ENCODE assay signal across 8 cellular contexts in the genomic region with DNA sequence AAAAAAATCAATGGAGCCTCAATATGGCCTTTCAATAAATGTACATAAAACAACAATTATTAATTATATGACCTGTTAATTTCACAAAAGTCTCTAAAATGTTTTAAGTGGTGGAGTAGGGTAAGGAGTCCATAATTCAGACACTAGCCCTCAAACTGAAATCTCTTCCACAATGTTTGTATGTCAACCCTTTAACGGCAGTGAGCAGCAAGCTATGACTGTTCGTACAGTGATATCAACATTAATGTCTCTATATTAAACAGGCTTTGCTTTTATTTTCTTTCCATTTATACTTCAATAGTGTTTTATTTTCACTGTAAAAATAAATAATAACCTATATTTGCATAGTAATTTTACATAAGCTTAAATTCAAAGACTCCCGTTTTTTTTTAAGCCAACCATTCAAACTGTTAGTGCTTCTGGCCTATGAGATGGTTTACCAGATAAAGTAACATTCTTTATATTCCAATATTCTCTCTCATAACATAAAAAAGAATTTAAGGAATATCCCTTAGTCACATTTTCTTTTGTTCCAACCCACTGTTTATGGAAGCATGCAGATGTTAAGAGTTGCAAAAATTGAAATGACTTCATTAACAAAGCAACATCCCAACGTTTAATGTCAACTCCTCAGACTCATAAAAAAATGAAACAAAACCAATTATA. TPM values are rescaled to one million over a fixed set of nuclear protein-coding genes. Genes with fewer than 3 reads are reported as not detected.
DNase-seq lines count a peak whose midpoint lies in the region; ATAC-seq, FAIRE-seq and TF ChIP-seq lines count a peak whose summit lies in the region.

No MANE protein-coding gene starts in this region.

- H2AFZ ChIP-seq in mesenchymal stem cell (ENCODE audit: low read depth, low read length) = no peak overlapping the region

- no peak overlapping the region for H3K4ac ChIP-seq in mesenchymal stem cell (ENCODE audit: low read depth in 1 of 2, low read length in 2 of 2)

- no peak for ATAC-seq in A549
- ATAC-seq in GM18520 (IDR thresholded peaks at IDR 0.05; ENCODE audit: unreplicated experiment) = no peak
- no peak for ATAC-seq in GM18505 (IDR thresholded peaks at IDR 0.05; ENCODE audit: unreplicated experiment)
- ATAC-seq in HG02870 (IDR thresholded peaks at IDR 0.05; ENCODE audit: unreplicated experiment) = no peak

- H3K18ac ChIP-seq in mesenchymal stem cell (ENCODE audit: low read depth in 1 of 2, low read length in 2 of 2) = no peak overlapping the region

- TSS peak; percentile 26 for BruUV-seq in MCF 10A (replicated peaks; lab: Mats Ljungman, UMichigan)

- H2BK5ac ChIP-seq in mesenchymal stem cell (ENCODE audit: low read depth, low read length, poor library complexity, severe bottlenecking) = no peak overlapping the region

- H3K4me1 ChIP-seq in A549 (peaks cover 30% of the 10 kb centered on the region), mesenchymal stem cell (ENCODE audit: control insufficient read depth, insufficient read depth, low read depth, low read length) (peaks cover 3% of the 10 kb centered on the region)

- H3K36me3 ChIP-seq in mesenchymal stem cell (ENCODE audit: control insufficient read depth in 1 of 2, insufficient read depth in 2 of 2, low read depth in 1 of 2, low read length in 2 of 2) = peaks cover 0 to 8% of the 10 kb centered on the region in 2 experiments

- no peak overlapping the region for H3K23ac ChIP-seq in mesenchymal stem cell (ENCODE audit: low read length in 2 of 2)

- H2BK12ac ChIP-seq in mesenchymal stem cell (ENCODE audit: low read length in 2 of 2) = no peak overlapping the region

- no peak overlapping the region for H4K8ac ChIP-seq in mesenchymal stem cell (ENCODE audit: low read length)

- no peaks in the 10 kb centered on the region for H3K9me3 Mint-ChIP-seq in MCF 10A (ENCODE audit: unreplicated experiment)

- H3K27ac Mint-ChIP-seq in MCF 10A (ENCODE audit: low read depth, unreplicated experiment) = peak overlapping the region; percentile 98

- POLR2A ChIA-PET in A549 (lab: Yijun Ruan, JAX) = interaction anchor here (3.1 kb wide), 1 partner anchor 178 kb away, joined by 27 read pairs; no protein-coding TSS in a partner anchor
- POLR2A ChIA-PET in MCF 10A (lab: Yijun Ruan, JAX) = interaction anchor here (0.6 to 6.2 kb wide), 29 partner anchors 8 to 362 kb away, joined by 3 to 171 read pairs (median 5); partner anchors contain the start of genes CFAP54 and LTA4H

- H3K4me2 ChIP-seq in A549 (peak overlapping the region; percentile 80), mesenchymal stem cell (ENCODE audit: low read length, poor library complexity, severe bottlenecking) (no peak overlapping the region)

- H3K9ac ChIP-seq in mesenchymal stem cell (ENCODE audit: low read length) = peak overlapping the region; percentile 95

- no peak overlapping the region for H2BK15ac ChIP-seq in mesenchymal stem cell (ENCODE audit: low read depth, poor library complexity, severe bottlenecking)

- H3K4me3 ChIP-seq in A549 (peak overlapping the region; percentile 90), HFF-Myc (replicated peaks; ENCODE audit: low read depth, low read length) (peak overlapping the region; percentile 82), mesenchymal stem cell (ENCODE audit: insufficient read depth in 1 of 2, low read depth in 1 of 2, low read length in 2 of 2) (peak overlapping the region in 1 of 2 experiments; percentile 93), lower leg skin (ENCODE audit: low read depth, poor library complexity, severe bottlenecking) (no peak overlapping the region)

- intact Hi-C loops in MCF 10A (cut with micrococcal nuclease) = loop anchor here (5.0 to 10.0 kb wide), 2 partner anchors 103 to 126 kb away; no protein-coding TSS in a partner anchor
- intact Hi-C loops in lower leg skin (cut with DNase I; ENCODE audit: low total_unique reads) = no loop called here

- CTCF ChIA-PET in A549 (lab: Yijun Ruan, JAX) = interaction anchor here (2.8 kb wide), 1 partner anchor 91 kb away, joined by 8 read pairs; the partner anchor contains the start of gene CFAP54
- CTCF ChIA-PET in MCF 10A (lab: Yijun Ruan, JAX) = interaction anchor here (0.7 to 4.1 kb wide), 5 partner anchors 23 to 161 kb away, joined by 3 to 45 read pairs (median 5); no protein-coding TSS in a partner anchor

- no peaks in the 10 kb centered on the region for H3K27me3 ChIP-seq in mesenchymal stem cell (ENCODE audit: control insufficient read depth in 1 of 2, insufficient read depth in 1 of 2, low read length in 2 of 2)

- no peak for FAIRE-seq in A549 (lab: Jason Lieb, UNC)

- no peaks in the 10 kb centered on the region for H3K9me3 ChIP-seq in A549
- no peaks in the 10 kb centered on the region for H3K9me3 ChIP-seq in mesenchymal stem cell (ENCODE audit: control insufficient read depth, low read length)

- no peak overlapping the region for H3K27ac ChIP-seq in A549
- no peak overlapping the region for H3K27ac ChIP-seq in mesenchymal stem cell (ENCODE audit: low read length, poor library complexity, severe bottlenecking)

- no peak for TF ChIP-seq RAD21 in A549 (conservative IDR thresholded peaks at IDR 0.05 in 1 of 2, IDR thresholded peaks at IDR 0.05 in 1 of 2)

- H3K27me3 Mint-ChIP-seq in MCF 10A (ENCODE audit: insufficient read depth, unreplicated experiment) = no peaks in the 10 kb centered on the region

- peaks cover 9% of the 10 kb centered on the region for H3K36me3 Mint-ChIP-seq in MCF 10A (ENCODE audit: insufficient read depth, unreplicated experiment)

- H3K4me1 Mint-ChIP-seq in MCF 10A (ENCODE audit: insufficient read depth, unreplicated experiment) = peaks cover 34% of the 10 kb centered on the region

- peak overlapping the region; percentile 98 for H3K4me3 Mint-ChIP-seq in MCF 10A (ENCODE audit: unreplicated experiment)

- no peak for TF ChIP-seq EP300 in A549 (IDR thresholded peaks at IDR 0.05)

- no peak for TF ChIP-seq POLR2A in A549 (IDR thresholded peaks at IDR 0.05; ENCODE audit: low read length)
- TF ChIP-seq POLR2A in GM18505 (IDR thresholded peaks at IDR 0.05; ENCODE audit: borderline replicate concordance, extremely low read depth, insufficient read depth, insufficient read length) = no peak
- no peak for TF ChIP-seq POLR2A in lower leg skin (IDR thresholded peaks at IDR 0.05)

- H3K14ac ChIP-seq in mesenchymal stem cell (ENCODE audit: low read length in 2 of 2) = no peak overlapping the region

- TF ChIP-seq CTCF in A549 (IDR thresholded peaks at IDR 0.05) (no peak), HFF-Myc (IDR thresholded peaks at IDR 0.05; ENCODE audit: low read depth, low read length, missing control alignments) (no peak), MCF 10A (IDR thresholded peaks at IDR 0.05; ENCODE audit: unreplicated experiment) (no peak), lower leg skin (IDR thresholded peaks at IDR 0.05) (no peak)

- no peak for DNase-seq in A549 (ENCODE audit: low read depth in 1 of 2, low spot score in 1 of 2)
- no peak for DNase-seq in HFF-Myc (ENCODE audit: extremely low read depth, low read depth)
- peak; percentile 24 for DNase-seq in MCF 10A (ENCODE audit: unreplicated experiment)
- no peak for DNase-seq in mesenchymal stem cell
- DNase-seq in lower leg skin (ENCODE audit: low spot score in 2 of 2) = no peak

- no peak overlapping the region for H2AK5ac ChIP-seq in mesenchymal stem cell (ENCODE audit: low read length, severe bottlenecking)

- H4K91ac ChIP-seq in mesenchymal stem cell (ENCODE audit: low read length) = no peak overlapping the region

- no peak overlapping the region for H2BK120ac ChIP-seq in mesenchymal stem cell (ENCODE audit: low read depth, low read length)

- H3K79me1 ChIP-seq in mesenchymal stem cell (replicated peaks; ENCODE audit: low read length, poor library complexity, severe bottlenecking) = no peaks in the 10 kb centered on the region

- WGBS in A549 (ENCODE audit: missing lambda C conversion rate) = 44% methylated on average over 4 of the region's 4 CpGs
- WGBS in mesenchymal stem cell = 17% methylated on average over 2 of the region's 4 CpGs
- 33 to 35% methylated on average over 4 of the region's 4 CpGs for WGBS in lower leg skin, 2 donors

TF ChIP-seq in A549, 52 proteins besides CTCF, POLR2A, EP300 and RAD21:
- TF ChIP-seq CHD4 (IDR thresholded peaks at IDR 0.05; ENCODE audit: borderline replicate concordance) (no peak), TP53 (CRISPR knock-in tag; IDR thresholded peaks at IDR 0.05) (no peak), ZNF302 (CRISPR knock-in tag; IDR thresholded peaks at IDR 0.05) (0 out of 2 replicates have a peak, but pooled peaks have one; percentile 5), SMC3 (IDR thresholded peaks at IDR 0.05) (no peak), HDAC2 (IDR thresholded peaks at IDR 0.05) (no peak), KDM5A (IDR thresholded peaks at IDR 0.05) (no peak)

RNA-seq across cellular contexts. Expression of gene CDK17, which starts 2.4 kb away (rescaled TPM):
- 34.5 and 43.5 TPM in 2 replicates for polyA plus RNA-seq in A549 (2011; rRNA removed)
- 5.1 and 6.4 TPM in 2 replicates for polyA plus RNA-seq in A549 (2012; cell fraction: cytosol; rRNA removed)
- polyA plus RNA-seq in A549 (2012; cell fraction: nucleus; rRNA removed) = 5.5 TPM in 2 replicates
- polyA plus RNA-seq in A549 (2017; fragmentation: RNase III; extraction: RNeasy Plus Mini Kit Qiagen cat#74134 plus additional on column Dnase treatment) = 11.2 to 12.1 TPM (median 11.4 TPM) in 3 replicates
- 49.2 and 54.1 TPM in 2 replicates for polyA minus RNA-seq in A549 (2011; rRNA and poly(A)+ RNA removed)
- 49.8 and 50.9 TPM in 2 replicates for total RNA-seq in MCF 10A (2022)
- 16.3 TPM for polyA plus RNA-seq in mesenchymal stem cell (2013, experiment 1 of 2)
- polyA plus RNA-seq in mesenchymal stem cell (2013, experiment 2 of 2) = 16.3 TPM
- total RNA-seq in lower leg skin = 10 to 100 TPM; 27.3 to 41.9 (median 30.8) TPM
